Comparison of ENCODE assay signal across 1 cellular context in genomic region chr2:85561280-85562212, GRCh38.
TF ChIP-seq lines count a peak whose summit lies in the region.

Gene GGCX (minus strand): TSS chr2:85561493. CDS start chr2:85561428, 65 bp downstream.

TF ChIP-seq in HepG2, 621 proteins besides CTCF, POLR2A, EP300 and RAD21 (continued from another document and continues in another):
- TF ChIP-seq ARID5B (CRISPR knock-in tag; IDR thresholded peaks at IDR 0.05) (peak; percentile 68; the same call in 1 of the 2 replicates), GZF1 (CRISPR knock-in tag; IDR thresholded peaks at IDR 0.05) (0 out of 2 replicates have a peak, but pooled peaks have one; percentile 59), ISX (CRISPR knock-in tag; conservative IDR thresholded peaks at IDR 0.05) (no peak), ZNF878 (CRISPR knock-in tag; IDR thresholded peaks at IDR 0.05) (peak; percentile 94), ZFP90 (CRISPR knock-in tag; IDR thresholded peaks at IDR 0.05; ENCODE audit: borderline replicate concordance) (peak; percentile 94), KIAA2018 (CRISPR knock-in tag; IDR thresholded peaks at IDR 0.05; ENCODE audit: borderline replicate concordance) (no peak), MTERF4 (CRISPR knock-in tag; IDR thresholded peaks at IDR 0.05) (peak; percentile 77; the same call in 1 of the 2 replicates), HIVEP1 (CRISPR knock-in tag; IDR thresholded peaks at IDR 0.05) (peak; percentile 81), EHMT2 (IDR thresholded peaks at IDR 0.05; ENCODE audit: borderline replicate concordance, low read depth, low read length) (no peak; the same call in 1 of the 2 replicates), ZNF747 (CRISPR knock-in tag; IDR thresholded peaks at IDR 0.05; ENCODE audit: borderline replicate concordance) (no peak; the same call in 1 of the 2 replicates), ZNF580 (CRISPR knock-in tag; IDR thresholded peaks at IDR 0.05; ENCODE audit: borderline replicate concordance, low read depth) (peak; percentile 85; the same call in 1 of the 2 replicates), ZSCAN25 (CRISPR knock-in tag; IDR thresholded peaks at IDR 0.05) (peak; percentile 80; the same call in 1 of the 2 replicates), MAX (IDR thresholded peaks at IDR 0.05) (peak; percentile 73; the same call in 1 of the 2 replicates), ZNF282 (IDR thresholded peaks at IDR 0.05; ENCODE audit: partially characterized antibody) (no peak), CSRNP2 (CRISPR knock-in tag; conservative IDR thresholded peaks at IDR 0.05; ENCODE audit: low read depth) (no peak), SYNCRIP (IDR thresholded peaks at IDR 0.05; ENCODE audit: insufficient read depth, low read depth, low read length) (no peak), CBFB (CRISPR knock-in tag; IDR thresholded peaks at IDR 0.05) (peak; percentile 72; the same call in 1 of the 2 replicates), DRAP1 (CRISPR knock-in tag; IDR thresholded peaks at IDR 0.05) (peak; percentile 95), SMAD9 (CRISPR knock-in tag; IDR thresholded peaks at IDR 0.05) (no peak), SMARCC2 (IDR thresholded peaks at IDR 0.05) (no peak), ZNF337 (CRISPR knock-in tag; IDR thresholded peaks at IDR 0.05; ENCODE audit: borderline replicate concordance, low read depth) (peak; percentile 84; the same call in 1 of the 2 replicates), HOXA3 (CRISPR knock-in tag; IDR thresholded peaks at IDR 0.05) (peak; percentile 82), ZNF737 (CRISPR knock-in tag; IDR thresholded peaks at IDR 0.05; ENCODE audit: borderline replicate concordance) (no peak), ZNF572 (CRISPR knock-in tag; IDR thresholded peaks at IDR 0.05) (peak; percentile 44; the same call in 1 of the 2 replicates), SMYD3 (CRISPR knock-in tag; IDR thresholded peaks at IDR 0.05) (no peak), ZNF230 (CRISPR knock-in tag; IDR thresholded peaks at IDR 0.05) (peak; percentile 78), FUBP1 (CRISPR knock-in tag; IDR thresholded peaks at IDR 0.05; ENCODE audit: borderline replicate concordance) (0 out of 2 replicates have a peak, but pooled peaks have one; percentile 62), ZNF44 (CRISPR knock-in tag; IDR thresholded peaks at IDR 0.05) (no peak; the same call in none of the 2 replicates), SMC3 (IDR thresholded peaks at IDR 0.05; ENCODE audit: low read length) (no peak; the same call in 1 of the 2 replicates), ZFY (CRISPR knock-in tag; IDR thresholded peaks at IDR 0.05) (peak; percentile 75), CENPX (CRISPR knock-in tag; IDR thresholded peaks at IDR 0.05) (no peak), ZNF773 (CRISPR knock-in tag; IDR thresholded peaks at IDR 0.05; ENCODE audit: borderline replicate concordance) (no peak), ZNF782 (CRISPR knock-in tag; IDR thresholded peaks at IDR 0.05; ENCODE audit: borderline replicate concordance) (no peak), TBX2 (CRISPR knock-in tag; IDR thresholded peaks at IDR 0.05; ENCODE audit: borderline replicate concordance) (peak; percentile 95), ZNF550 (CRISPR knock-in tag; IDR thresholded peaks at IDR 0.05; ENCODE audit: borderline replicate concordance) (no peak), ZNF615 (CRISPR knock-in tag; IDR thresholded peaks at IDR 0.05; ENCODE audit: borderline replicate concordance) (no peak), THAP11 (CRISPR knock-in tag; IDR thresholded peaks at IDR 0.05) (peak; percentile 96), CEBPB (IDR thresholded peaks at IDR 0.05; ENCODE audit: borderline replicate concordance, low read depth, low read length) (no peak), ZNF614 (CRISPR knock-in tag; IDR thresholded peaks at IDR 0.05; ENCODE audit: borderline replicate concordance) (peak; percentile 79; the same call in 1 of the 2 replicates), TFDP2 (CRISPR knock-in tag; IDR thresholded peaks at IDR 0.05) (peak; percentile 85), KAT2B (IDR thresholded peaks at IDR 0.05; ENCODE audit: borderline replicate concordance, low read depth, low read length) (no peak), GFI1 (CRISPR knock-in tag; IDR thresholded peaks at IDR 0.05; ENCODE audit: borderline replicate concordance) (no peak), SAFB2 (CRISPR knock-in tag; IDR thresholded peaks at IDR 0.05; ENCODE audit: borderline replicate concordance, low read depth) (no peak; the same call in 1 of the 2 replicates), ARNTL (CRISPR knock-in tag; IDR thresholded peaks at IDR 0.05) (peak; percentile 74; the same call in 1 of the 2 replicates), KDM5A (IDR thresholded peaks at IDR 0.05; ENCODE audit: borderline replicate concordance, low read length) (peak; percentile 88; the same call in 1 of the 2 replicates), YY1 (IDR thresholded peaks at IDR 0.05; ENCODE audit: insufficient read depth, insufficient replicate concordance, low read depth, low read length) (peak; percentile 95)
